ENCODE assay signal across 10 cellular contexts in genomic region chr19:7673995-7674667, GRCh38. TPM values are rescaled to one million over a fixed set of nuclear protein-coding genes. Genes with fewer than 3 reads are reported as not detected.
DNase-seq lines count a peak whose midpoint lies in the region; ATAC-seq, FAIRE-seq and TF ChIP-seq lines count a peak whose summit lies in the region.
"Had no signal": no experiment of that assay in that cellular context is flagged by ENCODE, and none has a peak within 500 bp of the region (broad histone marks: within the 10 kb centered on the region; RNA-seq: fewer than 3 reads in every experiment).

No MANE protein-coding gene starts in this region.

- H4K5ac ChIP-seq in H1 (ENCODE audit: insufficient read length, low read depth, low read length) = no peak overlapping the region

- no peak overlapping the region for H3K4ac ChIP-seq in H1 (replicated peaks; ENCODE audit: insufficient read length, low read depth, low read length)

- no peak for TF ChIP-seq RAD21 in H1 (IDR thresholded peaks at IDR 0.05 in 1 of 2, conservative IDR thresholded peaks at IDR 0.05 in 1 of 2; ENCODE audit: low read depth in 2 of 2, low read length in 2 of 2)

- no peak overlapping the region for H3K23ac ChIP-seq in H1 (ENCODE audit: insufficient read length)

- H4K8ac ChIP-seq in H1 (ENCODE audit: extremely low read depth, insufficient read depth, low read length) = no peak overlapping the region

- H3K4me3 ChIP-seq in KMS-11 (IDR thresholded peaks at IDR 0.05; ENCODE audit: insufficient read depth, low read depth, low read length) (no peak overlapping the region), RWPE2 (ENCODE audit: severe bottlenecking) (no peak overlapping the region), H1 (ENCODE audit: extremely low read depth in 1 of 4, insufficient read depth in 2 of 4, low read depth in 3 of 4, low read length in 4 of 4) (peak overlapping the region in 1 of 4 experiments; percentile 31; a peak in 1 of 8 replicates), coronary artery (no peak overlapping the region)
- H3K4me3 ChIP-seq in CD8-positive, alpha-beta T cell (ENCODE audit: low read depth, low read length) = no peak overlapping the region
- H3K4me3 ChIP-seq: thoracic aorta had no signal

- H3K27ac ChIP-seq in KMS-11 (no peak overlapping the region), RWPE2 (ENCODE audit: poor library complexity, severe bottlenecking) (no peak overlapping the region), H1 (ENCODE audit: low read depth, low read length) (no peak overlapping the region), coronary artery (peak overlapping the region in 1 of 2 donors; percentile 36)
- no peak overlapping the region for H3K27ac ChIP-seq in CD8-positive, alpha-beta T cell (ENCODE audit: low read depth, low read length)
- H3K27ac ChIP-seq: thoracic aorta had no signal

- intact Hi-C loops in CD8-positive, alpha-beta T cell (cut with DNase I, micrococcal nuclease) = no loop called here

- H3K4me2 ChIP-seq in KMS-11 (peak overlapping the region; percentile 23; the same call in 1 of the 2 replicates), H1 (ENCODE audit: insufficient read depth in 1 of 2, low read depth in 2 of 2, low read length in 2 of 2) (peak overlapping the region in 1 of 2 experiments; percentile 39; a peak in 2 of 4 replicates)

- TF ChIP-seq POLR2A in H1 (IDR thresholded peaks at IDR 0.05; ENCODE audit: control extremely low read depth in 1 of 2, low read depth in 2 of 2, low read length in 2 of 2) = no peak

- H3K23me2 ChIP-seq in H1 (ENCODE audit: low read depth, low read length) = peaks cover 2% of the 10 kb centered on the region; the same call in 1 of the 2 replicates

- H3K9ac ChIP-seq in KMS-11 = no peak overlapping the region
- H3K9ac ChIP-seq in H1 (replicated peaks in 1 of 4; ENCODE audit: extremely low read depth in 1 of 4, low read depth in 3 of 4, low read length in 3 of 4) = no peak overlapping the region

- CTCF ChIA-PET in H1 (lab: Charles Lee; ENCODE audit: partially characterized antibody) = interaction anchor here (0.6 to 2.6 kb wide), 5 partner anchors 14 to 319 kb away, joined by 3 to 7 read pairs (median 3); no protein-coding TSS in a partner anchor
- CTCF ChIA-PET in CD8-positive, alpha-beta T cell (lab: Charles Lee) = interaction anchor here (1.0 kb wide), 1 partner anchor 126 kb away, joined by 6 read pairs; no protein-coding TSS in a partner anchor

- no peak overlapping the region for H2BK12ac ChIP-seq in H1 (ENCODE audit: low read depth, low read length)

- no peak overlapping the region for H2AK5ac ChIP-seq in H1 (ENCODE audit: low read depth, low read length)

- peak overlapping the region; percentile 60; the same call in 1 of the 2 replicates for H2AFZ ChIP-seq in KMS-11 (ENCODE audit: low read depth)
- H2AFZ ChIP-seq in H1 (ENCODE audit: low read length) = peak overlapping the region; percentile 46; the same call in 1 of the 2 replicates

- no peak for TF ChIP-seq EP300 in H1 (IDR thresholded peaks at IDR 0.05; ENCODE audit: borderline replicate concordance in 1 of 2, low read depth in 2 of 2, low read length in 2 of 2)

- H3K4me1 ChIP-seq in KMS-11 (ENCODE audit: low read depth, poor library complexity, severe bottlenecking) (no peaks in the 10 kb centered on the region), RWPE2 (ENCODE audit: insufficient read depth, poor library complexity, severe bottlenecking) (no peaks in the 10 kb centered on the region), H1 (replicated peaks in 1 of 4; ENCODE audit: control insufficient read depth in 3 of 4, insufficient read depth in 4 of 4, low read length in 3 of 4) (peaks cover 0 to 3% (median 1%) of the 10 kb centered on the region in 4 experiments; a peak in 2 of 7 replicates)
- H3K4me1 ChIP-seq in CD8-positive, alpha-beta T cell (ENCODE audit: insufficient read depth, low read length) = peaks cover 22% of the 10 kb centered on the region

- no peak overlapping the region for H3K56ac ChIP-seq in H1 (replicated peaks; ENCODE audit: insufficient read length, low read depth, low read length)

- peaks cover 37% of the 10 kb centered on the region for H3K4me1 Mint-ChIP-seq in CD8-positive, alpha-beta T cell (ENCODE audit: low read depth)

- ATAC-seq in RWPE2 (ENCODE audit: low read depth) (peak; percentile 81; the same call in 2 of the 3 replicates), HG03175 (IDR thresholded peaks at IDR 0.05; ENCODE audit: unreplicated experiment) (no peak)
- ATAC-seq in CD8-positive, alpha-beta T cell = no peak

- WGBS in H1 (ENCODE audit: extremely low coverage in 1 of 2, insufficient coverage in 1 of 2, insufficient read length in 1 of 2, insufficient replicate concordance in 2 of 2, low coverage in 1 of 2, low lambda C conversion rate in 2 of 2, missing lambda C conversion rate in 1 of 2), 2 experiments = 49% methylated on average over 12 of the region's 12 CpGs; no CpG with 5 or more reads in 1 of the 2 experiments

- no peak overlapping the region for H3K18ac ChIP-seq in H1 (ENCODE audit: extremely low read depth, low read length)

- H3K79me2 ChIP-seq in KMS-11 (ENCODE audit: insufficient read depth, low read depth) (no peaks in the 10 kb centered on the region), H1 (ENCODE audit: control insufficient read depth in 1 of 2, insufficient read depth in 2 of 2, low read length in 2 of 2) (no peaks in the 10 kb centered on the region)

- no peak overlapping the region for H4K91ac ChIP-seq in H1 (replicated peaks; ENCODE audit: insufficient read length, low read length)

- no peak overlapping the region for H2BK120ac ChIP-seq in H1 (replicated peaks; ENCODE audit: low read depth, low read length)

- no peak overlapping the region for H2BK5ac ChIP-seq in H1 (ENCODE audit: low read depth, low read length)

- DNase-seq in EL (peak; percentile 65), RWPE2 (ENCODE audit: low spot score) (no peak), H1 (ENCODE audit: low read depth in 1 of 2, low spot score in 2 of 2) (peak in 1 of 2 experiments; percentile 81), mucosa of gallbladder (ENCODE audit: low spot score) (peak; percentile 36), coronary artery (ENCODE audit: low spot score) (no peak)
- no peak for DNase-seq in CD8-positive, alpha-beta T cell

- H3K79me1 ChIP-seq in H1 (ENCODE audit: low read depth, low read length) = no peaks in the 10 kb centered on the region

- TF ChIP-seq CTCF in KMS-11 (conservative IDR thresholded peaks at IDR 0.05; ENCODE audit: low read depth, low read length) (no peak), RWPE2 (IDR thresholded peaks at IDR 0.05; ENCODE audit: poor library complexity, severe bottlenecking) (no peak), H1 (IDR thresholded peaks at IDR 0.05; ENCODE audit: control extremely low read depth in 1 of 3, insufficient read depth in 1 of 3, low read depth in 1 of 3, low read length in 3 of 3) (no peak), coronary artery (IDR thresholded peaks at IDR 0.05) (no peak)
- no peak for TF ChIP-seq CTCF in CD8-positive, alpha-beta T cell (IDR thresholded peaks at IDR 0.05)

- no peak overlapping the region for H2BK20ac ChIP-seq in H1 (ENCODE audit: low read length)

- FAIRE-seq in H1 (lab: Jason Lieb, UNC) = peak; percentile 24

- H3K9me3 ChIP-seq in RWPE2 (ENCODE audit: severe bottlenecking) (no peaks in the 10 kb centered on the region), H1 (ENCODE audit: insufficient read depth in 2 of 2, low read depth in 1 of 2, low read length in 1 of 2) (no peaks in the 10 kb centered on the region)
- H3K9me3 ChIP-seq in CD8-positive, alpha-beta T cell (ENCODE audit: low read length) = no peaks in the 10 kb centered on the region
- H3K9me3 ChIP-seq: thoracic aorta had no signal

- no peak overlapping the region for H3K14ac ChIP-seq in H1 (ENCODE audit: insufficient read length)

- H3K36me3 ChIP-seq in KMS-11 (ENCODE audit: insufficient read depth) (no peaks in the 10 kb centered on the region), RWPE2 (ENCODE audit: low read depth) (no peaks in the 10 kb centered on the region), H1 (ENCODE audit: control insufficient read depth in 2 of 4, insufficient read depth in 4 of 4, low read length in 3 of 4) (no peaks in the 10 kb centered on the region)
- H3K36me3 ChIP-seq in CD8-positive, alpha-beta T cell (ENCODE audit: insufficient read depth, low read length) = no peaks in the 10 kb centered on the region
- H3K36me3 ChIP-seq: thoracic aorta had no signal

- H3K4me3 Mint-ChIP-seq in CD8-positive, alpha-beta T cell = no peak overlapping the region

- POLR2A ChIA-PET in H1 (lab: Charles Lee; ENCODE audit: partially characterized antibody) = no interaction called here
- POLR2A ChIA-PET in CD8-positive, alpha-beta T cell (lab: Charles Lee) = interaction anchor here (0.5 kb wide), 1 partner anchor 178 kb away, joined by 3 read pairs; no protein-coding TSS in a partner anchor

- H3K36me3 Mint-ChIP-seq in CD8-positive, alpha-beta T cell = no peaks in the 10 kb centered on the region

- no peaks in the 10 kb centered on the region for H3K9me3 Mint-ChIP-seq in CD8-positive, alpha-beta T cell

- H3K27me3 ChIP-seq in KMS-11 (ENCODE audit: insufficient read depth, low read depth) = peaks cover 60% of the 10 kb centered on the region
- H3K27me3 ChIP-seq in RWPE2 (ENCODE audit: insufficient read depth, poor library complexity, severe bottlenecking) = peaks cover 7% of the 10 kb centered on the region
- peaks cover 0 to 17% (median 11%) of the 10 kb centered on the region in 4 experiments; a peak in 4 of 7 replicates for H3K27me3 ChIP-seq in H1 (replicated peaks in 1 of 4; ENCODE audit: control insufficient read depth in 3 of 4, extremely low read depth in 1 of 4, insufficient read depth in 3 of 4, low read length in 3 of 4)
- H3K27me3 ChIP-seq in CD8-positive, alpha-beta T cell (ENCODE audit: insufficient read depth, low read length) = no peaks in the 10 kb centered on the region

- H3K27me3 Mint-ChIP-seq in CD8-positive, alpha-beta T cell (ENCODE audit: low read depth) = peaks cover 32% of the 10 kb centered on the region

- H4K20me1 ChIP-seq in KMS-11 (ENCODE audit: insufficient read depth) (no peaks in the 10 kb centered on the region), H1 (replicated peaks in 1 of 2; ENCODE audit: control insufficient read depth in 1 of 2, insufficient read depth in 2 of 2, low read length in 2 of 2) (no peaks in the 10 kb centered on the region)

- H3K27ac Mint-ChIP-seq in CD8-positive, alpha-beta T cell = no peak overlapping the region

- H2BK15ac ChIP-seq in H1 (ENCODE audit: low read length) = no peak overlapping the region

RNA-seq across cellular contexts. Expression of gene MCEMP1, which starts 2.8 kb away (rescaled TPM):
- not detected in 2 replicates for total RNA-seq in H1 (2021; fragmentation: NEBNext Ultra II Directional; extraction: Animal tissue kit (Norgen Biotek cat#: 25700))
- polyA plus RNA-seq in H1 (2011; rRNA removed) = 0.13 TPM in 1 of 2 replicates, not detected in the other
- polyA plus RNA-seq in H1 (2011; cell fraction: cytosol; rRNA removed) = 0.08 TPM
- polyA plus RNA-seq in H1 (2011; cell fraction: nucleus; rRNA removed) = 0.10 TPM
- polyA plus RNA-seq in H1 (2012, experiment 1 of 2) = not detected in 4 replicates
- not detected for polyA plus RNA-seq in H1 (2012, experiment 2 of 2)
- not detected for polyA plus RNA-seq in H1 (2013, experiment 1 of 2)
- polyA plus RNA-seq in H1 (2013, experiment 2 of 2) = not detected
- not detected in 2 replicates for polyA minus RNA-seq in H1 (2011; rRNA and poly(A)+ RNA removed)
- polyA minus RNA-seq in H1 (2011; cell fraction: cytosol; rRNA and poly(A)+ RNA removed) = not detected
- not detected for polyA minus RNA-seq in H1 (2011; cell fraction: nucleus; rRNA and poly(A)+ RNA removed)
- 0.14 TPM for total RNA-seq in mucosa of gallbladder
- 1 to 10 TPM; 1.1 to 1.5 TPM for total RNA-seq in CD8-positive, alpha-beta T cell
- total RNA-seq: kidney epithelial cell had no signal

RNA-seq across cellular contexts. Expression of gene RETN, which starts 5.3 kb away (rescaled TPM):
- total RNA-seq in H1 (2021; fragmentation: NEBNext Ultra II Directional; extraction: Animal tissue kit (Norgen Biotek cat#: 25700)) = not detected in 2 replicates
- not detected in 2 replicates for polyA plus RNA-seq in H1 (2011; rRNA removed)
- polyA plus RNA-seq in H1 (2011; cell fraction: cytosol; rRNA removed) = not detected
- polyA plus RNA-seq in H1 (2011; cell fraction: nucleus; rRNA removed) = not detected
- not detected in 4 replicates for polyA plus RNA-seq in H1 (2012, experiment 1 of 2)
- polyA plus RNA-seq in H1 (2012, experiment 2 of 2) = not detected
- polyA plus RNA-seq in H1 (2013, experiment 1 of 2) = not detected
- polyA plus RNA-seq in H1 (2013, experiment 2 of 2) = not detected
- polyA minus RNA-seq in H1 (2011; rRNA and poly(A)+ RNA removed) = not detected in 2 replicates
- not detected for polyA minus RNA-seq in H1 (2011; cell fraction: cytosol; rRNA and poly(A)+ RNA removed)
- not detected for polyA minus RNA-seq in H1 (2011; cell fraction: nucleus; rRNA and poly(A)+ RNA removed)
- not detected for total RNA-seq in mucosa of gallbladder
- total RNA-seq in CD8-positive, alpha-beta T cell = not detected
- total RNA-seq: thoracic aorta had no signal

RNA-seq across cellular contexts. Expression of gene TRAPPC5, which starts 6.5 kb away (rescaled TPM):
- total RNA-seq in H1 (2021; fragmentation: NEBNext Ultra II Directional; extraction: Animal tissue kit (Norgen Biotek cat#: 25700)) = 99.7 and 109 TPM in 2 replicates
- 120 TPM in 2 replicates for polyA plus RNA-seq in H1 (2011; rRNA removed)
- polyA plus RNA-seq in H1 (2011; cell fraction: cytosol; rRNA removed) = 100 TPM
- polyA plus RNA-seq in H1 (2011; cell fraction: nucleus; rRNA removed) = 77.3 TPM
- 55.2 to 165 TPM (median 152 TPM) in 4 replicates for polyA plus RNA-seq in H1 (2012, experiment 1 of 2)
- 95.9 TPM for polyA plus RNA-seq in H1 (2012, experiment 2 of 2)
- 60.6 TPM for polyA plus RNA-seq in H1 (2013, experiment 1 of 2)
- 68.5 TPM for polyA plus RNA-seq in H1 (2013, experiment 2 of 2)
- 42.8 and 56.6 TPM in 2 replicates for polyA minus RNA-seq in H1 (2011; rRNA and poly(A)+ RNA removed)
- polyA minus RNA-seq in H1 (2011; cell fraction: cytosol; rRNA and poly(A)+ RNA removed) = 97.4 TPM
- polyA minus RNA-seq in H1 (2011; cell fraction: nucleus; rRNA and poly(A)+ RNA removed) = 61.8 TPM
- total RNA-seq in mucosa of gallbladder = 115 TPM
- total RNA-seq in CD8-positive, alpha-beta T cell = 10 to 100 TPM; 32.4 to 39.5 TPM

RNA-seq across cellular contexts. Expression of gene FCER2, which starts 27.8 kb away (rescaled TPM):
- 0.29 TPM in 1 of 2 replicates, not detected in the other for total RNA-seq in H1 (2021; fragmentation: NEBNext Ultra II Directional; extraction: Animal tissue kit (Norgen Biotek cat#: 25700))
- polyA plus RNA-seq in H1 (2011; rRNA removed) = 0.67 TPM in 2 replicates
- 0.32 TPM for polyA plus RNA-seq in H1 (2011; cell fraction: cytosol; rRNA removed)
- polyA plus RNA-seq in H1 (2011; cell fraction: nucleus; rRNA removed) = 1.2 TPM
- 0.39 to 0.69 TPM (median 0.57 TPM) in 3 of 4 replicates, not detected in the other for polyA plus RNA-seq in H1 (2012, experiment 1 of 2)
- polyA plus RNA-seq in H1 (2012, experiment 2 of 2) = 0.41 TPM
- 1.2 TPM for polyA plus RNA-seq in H1 (2013, experiment 1 of 2)
- polyA plus RNA-seq in H1 (2013, experiment 2 of 2) = 1.1 TPM
- 0.12 TPM in 1 of 2 replicates, not detected in the other for polyA minus RNA-seq in H1 (2011; rRNA and poly(A)+ RNA removed)
- not detected for polyA minus RNA-seq in H1 (2011; cell fraction: cytosol; rRNA and poly(A)+ RNA removed)
- polyA minus RNA-seq in H1 (2011; cell fraction: nucleus; rRNA and poly(A)+ RNA removed) = not detected
- total RNA-seq in mucosa of gallbladder = 0.86 TPM
- total RNA-seq in CD8-positive, alpha-beta T cell = 1 to 10 TPM; 2.3 to 3.9 TPM
- total RNA-seq: kidney epithelial cell had no signal

RNA-seq across cellular contexts. Expression of gene STXBP2, which starts 37.2 kb away (rescaled TPM):
- total RNA-seq in H1 (2021; fragmentation: NEBNext Ultra II Directional; extraction: Animal tissue kit (Norgen Biotek cat#: 25700)) = 51.5 and 52.9 TPM in 2 replicates
- polyA plus RNA-seq in H1 (2011; rRNA removed) = 53.8 and 82.7 TPM in 2 replicates
- polyA plus RNA-seq in H1 (2011; cell fraction: cytosol; rRNA removed) = 74.0 TPM
- 172 TPM for polyA plus RNA-seq in H1 (2011; cell fraction: nucleus; rRNA removed)
- 66.0 to 89.4 TPM (median 79.0 TPM) in 4 replicates for polyA plus RNA-seq in H1 (2012, experiment 1 of 2)
- polyA plus RNA-seq in H1 (2012, experiment 2 of 2) = 56.2 TPM
- 30.5 TPM for polyA plus RNA-seq in H1 (2013, experiment 1 of 2)
- polyA plus RNA-seq in H1 (2013, experiment 2 of 2) = 28.4 TPM
- 91.9 and 150 TPM in 2 replicates for polyA minus RNA-seq in H1 (2011; rRNA and poly(A)+ RNA removed)
- 61.6 TPM for polyA minus RNA-seq in H1 (2011; cell fraction: cytosol; rRNA and poly(A)+ RNA removed)
- polyA minus RNA-seq in H1 (2011; cell fraction: nucleus; rRNA and poly(A)+ RNA removed) = 100 TPM
- 215 TPM for total RNA-seq in mucosa of gallbladder
- 100 to 1,000 TPM; 260 to 270 TPM for total RNA-seq in CD8-positive, alpha-beta T cell

Comparison
In these comparisons a context has a peak if more than half of its experiments do, and no peak if none do; other contexts are left out.
1. DNase-seq: peak in EL (single experiment) and mucosa of gallbladder (single experiment); none in RWPE2 (single experiment), coronary artery (single experiment) and CD8-positive, alpha-beta T cell (0 of 7).